In genomic region chr3:190646996-190647395, GRCh38 we compare ENCODE assay signal across 28 cellular contexts.
DNase-seq lines count a peak whose midpoint lies in the region; TF ChIP-seq lines count a peak whose summit lies in the region.
"Had no signal": no experiment of that assay in that cellular context is flagged by ENCODE, and none has a peak within 500 bp of the region (broad histone marks: within the 10 kb centered on the region; RNA-seq: fewer than 3 reads in every experiment).

No MANE protein-coding gene starts in this region.

- H3K27ac Mint-ChIP-seq in endodermal cell: peak overlapping the region; percentile 18
- H3K27ac Mint-ChIP-seq in CD4-positive, alpha-beta memory T cell: no peak overlapping the region

- no peak for TF ChIP-seq CTCF in endodermal cell (conservative IDR thresholded peaks at IDR 0.05)
- TF ChIP-seq CTCF in testis (IDR thresholded peaks at IDR 0.05): no peak

- peak; percentile 25 for DNase-seq in SIG-M5 treated with dmso at 0.1 percent for 504 hours (lab: John Stamatoyannopoulos, UW; ENCODE audit: unreplicated experiment)
- DNase-seq in SIG-M5 (lab: John Stamatoyannopoulos, UW): no peak
- peak; percentile 10 for DNase-seq in NOMO-1 treated with dmso at 0.1 percent for 144 hours (lab: John Stamatoyannopoulos, UW; ENCODE audit: unreplicated experiment)
- no peak for DNase-seq in endodermal cell
- no peak for DNase-seq in epidermal melanocyte (ENCODE audit: insufficient read length, low spot score)
- no peak for DNase-seq in CD4-positive, alpha-beta memory T cell
- no peak for DNase-seq in testis
- DNase-seq: 8988T; CD4-positive, CD25-positive, alpha-beta regulatory T cell; DMS53; GM23248; HCEC 1CT; MM.1S; NCI-H1105 treated with DMSO at 0.1 percent for 48 hours; NCI-H146; NCI-H1930; NCI-H2107; NCI-H446; NCI-H524 treated with DMSO at 0.1 percent for 48 hours; NCI-H774; OCI-M1; Peyer's patch; SHP77 treated with DMSO at 0.1 percent for 48 hours; SK-N-SH; T-helper 2 cell had no signal

- H3K36me3 ChIP-seq in HUES6 (ENCODE audit: control insufficient read depth, insufficient read depth, low read length) (no peaks in the 10 kb centered on the region), endodermal cell (ENCODE audit: control insufficient read depth, insufficient read depth, low read length) (no peaks in the 10 kb centered on the region), testis (ENCODE audit: low read depth, missing control alignments) (no peaks in the 10 kb centered on the region)
- H3K36me3 ChIP-seq in CD4-positive, alpha-beta memory T cell (ENCODE audit: insufficient read depth, low read length): no peaks in the 10 kb centered on the region
- H3K36me3 ChIP-seq: BLaER1, Peyer's patch had no signal

- no peaks in the 10 kb centered on the region for H3K27me3 Mint-ChIP-seq in endodermal cell (ENCODE audit: insufficient read depth)
- H3K27me3 Mint-ChIP-seq in CD4-positive, alpha-beta memory T cell: no peaks in the 10 kb centered on the region
- H3K27me3 Mint-ChIP-seq: CD4-positive, CD25-positive, alpha-beta regulatory T cell had no signal

- H3K9me3 Mint-ChIP-seq in endodermal cell: no peaks in the 10 kb centered on the region
- H3K9me3 Mint-ChIP-seq in CD4-positive, alpha-beta memory T cell: no peaks in the 10 kb centered on the region
- H3K9me3 Mint-ChIP-seq: CD4-positive, CD25-positive, alpha-beta regulatory T cell had no signal

- POLR2A ChIA-PET in CD4-positive, alpha-beta memory T cell (lab: Charles Lee; ENCODE audit: partially characterized antibody): no interaction called here

- H3K9me3 ChIP-seq in HUES6 (ENCODE audit: control insufficient read depth, insufficient read depth, low read depth, low read length): no peaks in the 10 kb centered on the region
- H3K9me3 ChIP-seq in endodermal cell (ENCODE audit: control insufficient read depth, low read length): no peaks in the 10 kb centered on the region
- no peaks in the 10 kb centered on the region for H3K9me3 ChIP-seq in CD4-positive, alpha-beta memory T cell (ENCODE audit: control insufficient read depth in 1 of 2, low read length in 2 of 2)
- no peaks in the 10 kb centered on the region for H3K9me3 ChIP-seq in testis
- H3K9me3 ChIP-seq: BLaER1, Peyer's patch, SK-N-SH had no signal

- WGBS in endodermal cell (ENCODE audit: insufficient coverage in 1 of 2, insufficient read length in 1 of 2), 2 experiments: 89% methylated on average over 1 to 2 of the region's 2 CpGs
- 86 to 95% methylated on average over 2 of the region's 2 CpGs for WGBS in testis, 2 donors

- no peak overlapping the region for H3K4me3 Mint-ChIP-seq in endodermal cell
- no peak overlapping the region for H3K4me3 Mint-ChIP-seq in CD4-positive, alpha-beta memory T cell
- H3K4me3 Mint-ChIP-seq: CD4-positive, CD25-positive, alpha-beta regulatory T cell had no signal

- H3K4me1 ChIP-seq in HUES6 (ENCODE audit: control insufficient read depth, insufficient read depth, low read length) (peaks cover 25% of the 10 kb centered on the region), endodermal cell (ENCODE audit: control insufficient read depth, insufficient read depth, low read length) (no peaks in the 10 kb centered on the region), testis (no peaks in the 10 kb centered on the region)
- no peaks in the 10 kb centered on the region for H3K4me1 ChIP-seq in CD4-positive, alpha-beta memory T cell (ENCODE audit: insufficient read depth, low read length)
- H3K4me1 ChIP-seq: BLaER1, Peyer's patch had no signal

- CTCF ChIA-PET in CD4-positive, alpha-beta memory T cell (lab: Charles Lee; ENCODE audit: partially characterized antibody): no interaction called here

- H3K4me1 Mint-ChIP-seq in endodermal cell: peaks cover 8% of the 10 kb centered on the region
- no peaks in the 10 kb centered on the region for H3K4me1 Mint-ChIP-seq in CD4-positive, alpha-beta memory T cell

- no peak overlapping the region for H3K9ac ChIP-seq in HUES6 (ENCODE audit: low read length)
- H3K9ac ChIP-seq in endodermal cell (ENCODE audit: extremely low read depth, low read length, poor library complexity, severe bottlenecking): no peak overlapping the region
- H3K9ac ChIP-seq: BLaER1, GM23248, SK-N-SH had no signal

- intact Hi-C loops in CD4-positive, alpha-beta memory T cell (cut with micrococcal nuclease): no loop called here
- intact Hi-C loops in testis (cut with DNase I; ENCODE audit: low total_unique reads): no loop called here

- H3K27me3 ChIP-seq in HUES6 (ENCODE audit: control insufficient read depth, insufficient read depth, low read length) (no peaks in the 10 kb centered on the region), endodermal cell (ENCODE audit: control insufficient read depth, insufficient read depth, low read length, poor library complexity, severe bottlenecking) (no peaks in the 10 kb centered on the region), testis (no peaks in the 10 kb centered on the region)
- H3K27me3 ChIP-seq in CD4-positive, alpha-beta memory T cell (ENCODE audit: insufficient read depth, low read length): no peaks in the 10 kb centered on the region
- H3K27me3 ChIP-seq: BLaER1, Peyer's patch had no signal

- H3K27ac ChIP-seq in HUES6 (ENCODE audit: low read depth, low read length) (0 out of 2 replicates have a peak overlapping the region, but pooled peaks have one; percentile 93), endodermal cell (ENCODE audit: low read depth, low read length) (no peak overlapping the region), testis (no peak overlapping the region)
- no peak overlapping the region for H3K27ac ChIP-seq in CD4-positive, alpha-beta memory T cell (ENCODE audit: low read depth, low read length)
- H3K27ac ChIP-seq: BLaER1, GM23248, Peyer's patch had no signal

- H3K36me3 Mint-ChIP-seq in endodermal cell (ENCODE audit: low read depth): no peaks in the 10 kb centered on the region
- peaks cover 42 to 50% of the 10 kb centered on the region in 2 donors for H3K36me3 Mint-ChIP-seq in CD4-positive, alpha-beta memory T cell

- TF ChIP-seq POLR2A in testis (IDR thresholded peaks at IDR 0.05): no peak

- no peak overlapping the region for H3K4me3 ChIP-seq in HUES6 (ENCODE audit: low read depth, low read length)
- no peak overlapping the region for H3K4me3 ChIP-seq in endodermal cell (ENCODE audit: low read length)
- no peak overlapping the region for H3K4me3 ChIP-seq in CD4-positive, alpha-beta memory T cell (ENCODE audit: low read length in 2 of 2)
- H3K4me3 ChIP-seq in testis: no peak overlapping the region
- H3K4me3 ChIP-seq: BLaER1, GM23248, K562, Peyer's patch had no signal

Comparison
In these comparisons a context has a peak if more than half of its experiments do, and no peak if none do; other contexts are left out.
1. DNase-seq: peak in SIG-M5 treated with dmso at 0.1 percent for 504 hours (single experiment) and NOMO-1 treated with dmso at 0.1 percent for 144 hours (single experiment); none in SIG-M5 (single experiment), endodermal cell (single experiment), epidermal melanocyte (single experiment), CD4-positive, alpha-beta memory T cell (0 of 5) and testis (single experiment).